In the genomic region with DNA sequence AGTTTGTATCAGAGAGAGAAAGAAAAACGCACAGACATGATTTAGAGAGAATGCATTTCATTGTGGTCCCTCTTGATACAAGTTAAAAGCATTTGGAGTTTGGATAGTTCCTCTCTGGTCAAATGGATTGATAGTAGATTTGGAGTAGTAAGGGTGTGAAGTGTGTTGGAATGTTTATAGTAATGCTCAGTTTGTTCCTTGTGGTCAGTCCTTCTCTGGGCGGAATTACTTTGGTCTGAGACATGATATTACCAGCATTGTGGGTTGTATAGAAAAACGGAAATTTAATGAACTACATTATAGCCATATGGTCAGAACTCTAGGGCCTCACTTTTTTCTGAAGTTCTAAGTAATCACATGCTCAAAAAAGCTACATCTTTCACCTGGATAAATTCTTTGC, we compare ENCODE assay signal across 22 cellular contexts.
DNase-seq lines count a peak whose midpoint lies in the region; ATAC-seq, FAIRE-seq and TF ChIP-seq lines count a peak whose summit lies in the region.
"Had no signal": no experiment of that assay in that cellular context is flagged by ENCODE, and none has a peak within 500 bp of the region (broad histone marks: within the 10 kb centered on the region; RNA-seq: fewer than 3 reads in every experiment).

No MANE protein-coding gene starts in this region.

- H3K27me3 ChIP-seq in astrocyte (ENCODE audit: insufficient read depth, low read length) = peaks cover 36% of the 10 kb centered on the region
- no peaks in the 10 kb centered on the region for H3K27me3 ChIP-seq in muscle layer of duodenum (ENCODE audit: low read depth, low read length)
- H3K27me3 ChIP-seq in ovary = no peaks in the 10 kb centered on the region
- H3K27me3 ChIP-seq: right atrium auricular region, SJSA1, tibial artery had no signal

- H2AFZ ChIP-seq in astrocyte (ENCODE audit: low read depth, low read length) = no peak overlapping the region

- POLR2A ChIA-PET in HEK293 (lab: Yijun Ruan, JAX) = no interaction called here

- H3K27ac Mint-ChIP-seq in astrocyte (ENCODE audit: unreplicated experiment) = no peak overlapping the region
- H3K27ac Mint-ChIP-seq in type B pancreatic cell = no peak overlapping the region
- no peak overlapping the region for H3K27ac Mint-ChIP-seq in activated T-helper 1 cell treated with anti-CD3 and anti-CD28 coated beads, Interleukin-12 subunit alpha, Interleukin-12 subunit beta, Interleukin-2, Interleukin-4 antibody, amounts not matched to agents 30 ng/mL and 10 ng/mL and 1 ng/mL, durations not matched to agents 14 hours and 24 hours and 36 hours
- H3K27ac Mint-ChIP-seq: activated naive CD4-positive, alpha-beta T cell treated with anti-CD3 and anti-CD28 coated beads, Interleukin-2, amount 10 ng/mL, durations not matched to agents 7 days and 5 days; CD4-positive, alpha-beta memory T cell; H9 had no signal

- peak; percentile 20 for DNase-seq in astrocyte (ENCODE audit: low read depth)
- DNase-seq in type B pancreatic cell (ENCODE audit: extremely low spot score, unreplicated experiment) = no peak
- DNase-seq in activated T-helper 1 cell treated with anti-CD3 and anti-CD28 coated beads, Interleukin-12 subunit alpha, Interleukin-12 subunit beta, Interleukin-2, Interleukin-4 antibody, amounts not matched to agents 30 ng/mL and 10 ng/mL and 1 ng/mL, durations not matched to agents 14 hours and 24 hours and 36 hours (ENCODE audit: low spot score) = no peak
- no peak for DNase-seq in ovary
- DNase-seq: activated CD4-positive, alpha-beta T cell treated with anti-CD3 and anti-CD28 coated beads for 4 hours; activated naive CD4-positive, alpha-beta T cell treated with anti-CD3 and anti-CD28 coated beads, Interleukin-2, amount 10 ng/mL, durations not matched to agents 7 days and 5 days; activated T-cell treated with anti-CD3 and anti-CD28 coated beads, Interleukin-2, amount 50 U/mL, for 48 hours; CD4-positive, alpha-beta memory T cell; DMS79; H9; KG1; NCI-H510A treated with DMSO at 0.1 percent for 48 hours; stimulated activated CD4-positive, alpha-beta T cell treated with anti-CD3 and anti-CD28 coated beads, Interleukin-4, amount 100 ng/mL, for 4 hours; stimulated activated naive CD8-positive, alpha-beta T cell treated with anti-CD3 and anti-CD28 coated beads, Interleukin-15, Interleukin-2, amounts not matched to agents 100 U/mL and 50 U/mL, for 24 hours; T-helper 1 cell; tibial artery had no signal

- H3K36me3 ChIP-seq in HEK293 (ENCODE audit: control insufficient read depth in 2 of 2, insufficient read depth in 1 of 2, low read length in 2 of 2) (no peaks in the 10 kb centered on the region), astrocyte (ENCODE audit: insufficient read depth, low read length) (no peaks in the 10 kb centered on the region), muscle layer of duodenum (ENCODE audit: control insufficient read depth in 1 of 2, insufficient read depth in 2 of 2, low read length in 2 of 2) (no peaks in the 10 kb centered on the region), ovary (no peaks in the 10 kb centered on the region)
- H3K36me3 ChIP-seq: right atrium auricular region, tibial artery had no signal

- FAIRE-seq in astrocyte (lab: Jason Lieb, UNC) = no peak
- FAIRE-seq: endothelial cell of umbilical vein had no signal

- CTCF ChIA-PET in HEK293 (lab: Yijun Ruan, JAX) = interaction anchor here (0.8 kb wide), 1 partner anchor 36 kb away, joined by 3 read pairs; no protein-coding TSS in a partner anchor

- H3K36me3 Mint-ChIP-seq in astrocyte (ENCODE audit: low read depth, unreplicated experiment) (no peaks in the 10 kb centered on the region), type B pancreatic cell (no peaks in the 10 kb centered on the region)
- H3K36me3 Mint-ChIP-seq in activated T-helper 1 cell treated with anti-CD3 and anti-CD28 coated beads, Interleukin-12 subunit alpha, Interleukin-12 subunit beta, Interleukin-2, Interleukin-4 antibody, amounts not matched to agents 30 ng/mL and 10 ng/mL and 1 ng/mL, durations not matched to agents 14 hours and 24 hours and 36 hours (ENCODE audit: low read depth) = peaks cover 1% of the 10 kb centered on the region
- H3K36me3 Mint-ChIP-seq: activated naive CD4-positive, alpha-beta T cell treated with anti-CD3 and anti-CD28 coated beads, Interleukin-2, amount 10 ng/mL, durations not matched to agents 7 days and 5 days; CD4-positive, alpha-beta memory T cell had no signal

- intact Hi-C loops in activated T-helper 1 cell treated with anti-CD3 and anti-CD28 coated beads, Interleukin-12 subunit alpha, Interleukin-12 subunit beta, Interleukin-2, Interleukin-4 antibody, amounts not matched to agents 30 ng/mL and 10 ng/mL and 1 ng/mL, durations not matched to agents 14 hours and 24 hours and 36 hours (cut with micrococcal nuclease) = loop anchor here (5.0 to 10.0 kb wide), 2 partner anchors 178 to 505 kb away; partner anchors contain the start of gene AGAP1
- intact Hi-C loops in ovary (cut with DNase I) = loop anchor here in 1 of 4 donors (5.0 kb wide), 1 partner anchor 75 kb away; no protein-coding TSS in a partner anchor

- no peak for TF ChIP-seq EP300 in ovary (IDR thresholded peaks at IDR 0.05)

- peaks cover 9% of the 10 kb centered on the region for H3K79me2 ChIP-seq in astrocyte (ENCODE audit: insufficient read depth, low read length)

- no peaks in the 10 kb centered on the region for H3K9me3 Mint-ChIP-seq in astrocyte (ENCODE audit: unreplicated experiment)
- no peaks in the 10 kb centered on the region for H3K9me3 Mint-ChIP-seq in type B pancreatic cell
- H3K9me3 Mint-ChIP-seq in activated T-helper 1 cell treated with anti-CD3 and anti-CD28 coated beads, Interleukin-12 subunit alpha, Interleukin-12 subunit beta, Interleukin-2, Interleukin-4 antibody, amounts not matched to agents 30 ng/mL and 10 ng/mL and 1 ng/mL, durations not matched to agents 14 hours and 24 hours and 36 hours = no peaks in the 10 kb centered on the region
- H3K9me3 Mint-ChIP-seq: activated naive CD4-positive, alpha-beta T cell treated with anti-CD3 and anti-CD28 coated beads, Interleukin-2, amount 10 ng/mL, durations not matched to agents 7 days and 5 days; H9 had no signal

- 85 to 91% (median 90%) methylated on average over 3 of the region's 3 CpGs for WGBS in ovary, 3 donors

- H3K4me1 Mint-ChIP-seq in astrocyte (ENCODE audit: low read depth, unreplicated experiment) (peaks cover 40% of the 10 kb centered on the region), type B pancreatic cell (ENCODE audit: unreplicated experiment) (peaks cover 28% of the 10 kb centered on the region)
- no peaks in the 10 kb centered on the region for H3K4me1 Mint-ChIP-seq in activated T-helper 1 cell treated with anti-CD3 and anti-CD28 coated beads, Interleukin-12 subunit alpha, Interleukin-12 subunit beta, Interleukin-2, Interleukin-4 antibody, amounts not matched to agents 30 ng/mL and 10 ng/mL and 1 ng/mL, durations not matched to agents 14 hours and 24 hours and 36 hours (ENCODE audit: low read depth)

- peaks cover 7% of the 10 kb centered on the region for H3K4me1 ChIP-seq in HEK293 (ENCODE audit: control insufficient read depth, insufficient read depth, low read length)
- no peaks in the 10 kb centered on the region for H3K4me1 ChIP-seq in astrocyte (ENCODE audit: insufficient read depth, low read length)
- peaks cover 0 to 34% of the 10 kb centered on the region in 2 donors for H3K4me1 ChIP-seq in muscle layer of duodenum (ENCODE audit: control insufficient read depth in 1 of 2, insufficient read depth in 2 of 2, low read length in 2 of 2)
- H3K4me1 ChIP-seq in ovary (ENCODE audit: insufficient read depth) = peaks cover 5% of the 10 kb centered on the region

- no peak for TF ChIP-seq CTCF in HEK293 (tag by site-specific recombination; IDR thresholded peaks at IDR 0.05)
- no peak for TF ChIP-seq CTCF in astrocyte (IDR thresholded peaks at IDR 0.05; ENCODE audit: insufficient read depth, low read depth, low read length)
- TF ChIP-seq CTCF in type B pancreatic cell (conservative IDR thresholded peaks at IDR 0.05) = no peak
- no peak for TF ChIP-seq CTCF in ovary (IDR thresholded peaks at IDR 0.05)

- peaks cover 87% of the 10 kb centered on the region for H4K20me1 ChIP-seq in astrocyte (ENCODE audit: insufficient read depth, low read length)

- no peak overlapping the region for H3K4me3 ChIP-seq in HEK293 (ENCODE audit: low read depth, low read length)
- H3K4me3 ChIP-seq in astrocyte (ENCODE audit: insufficient read depth, low read depth, low read length) = no peak overlapping the region
- peak overlapping the region; percentile 8 to 69 for H3K4me3 ChIP-seq in muscle layer of duodenum (ENCODE audit: low read depth in 1 of 2, low read length in 2 of 2)
- H3K4me3 ChIP-seq in ovary = no peak overlapping the region
- H3K4me3 ChIP-seq: SJSA1, tibial artery had no signal

- no peak for TF ChIP-seq POLR2A in ovary (IDR thresholded peaks at IDR 0.05)

- no peak for ATAC-seq in GM21360 (IDR thresholded peaks at IDR 0.05; ENCODE audit: unreplicated experiment)
- ATAC-seq: stimulated activated naive CD8-positive, alpha-beta T cell treated with anti-CD3 and anti-CD28 coated beads, Interleukin-15, Interleukin-2, amounts not matched to agents 100 U/mL and 50 U/mL, for 24 hours had no signal

- H3K9ac ChIP-seq in astrocyte (ENCODE audit: low read length) = no peak overlapping the region

- no peaks in the 10 kb centered on the region for H3K27me3 Mint-ChIP-seq in astrocyte (ENCODE audit: low read depth, unreplicated experiment)
- peaks cover 20% of the 10 kb centered on the region for H3K27me3 Mint-ChIP-seq in type B pancreatic cell
- H3K27me3 Mint-ChIP-seq in activated T-helper 1 cell treated with anti-CD3 and anti-CD28 coated beads, Interleukin-12 subunit alpha, Interleukin-12 subunit beta, Interleukin-2, Interleukin-4 antibody, amounts not matched to agents 30 ng/mL and 10 ng/mL and 1 ng/mL, durations not matched to agents 14 hours and 24 hours and 36 hours (ENCODE audit: insufficient read depth) = peaks cover 44% of the 10 kb centered on the region

- H3K4me3 Mint-ChIP-seq in astrocyte (ENCODE audit: unreplicated experiment) (peak overlapping the region; percentile 82), type B pancreatic cell (peak overlapping the region; percentile 89)
- H3K4me3 Mint-ChIP-seq in activated T-helper 1 cell treated with anti-CD3 and anti-CD28 coated beads, Interleukin-12 subunit alpha, Interleukin-12 subunit beta, Interleukin-2, Interleukin-4 antibody, amounts not matched to agents 30 ng/mL and 10 ng/mL and 1 ng/mL, durations not matched to agents 14 hours and 24 hours and 36 hours = no peak overlapping the region
- H3K4me3 Mint-ChIP-seq: activated naive CD4-positive, alpha-beta T cell treated with anti-CD3 and anti-CD28 coated beads, Interleukin-2, amount 10 ng/mL, durations not matched to agents 7 days and 5 days had no signal

- no peak overlapping the region for H3K4me2 ChIP-seq in astrocyte (ENCODE audit: low read length)

- no peaks in the 10 kb centered on the region for H3K9me3 ChIP-seq in HEK293 (ENCODE audit: control insufficient read depth, insufficient read depth, low read depth, low read length)
- H3K9me3 ChIP-seq in astrocyte (ENCODE audit: insufficient read depth, low read depth, low read length) = no peaks in the 10 kb centered on the region
- H3K9me3 ChIP-seq in muscle layer of duodenum (ENCODE audit: control insufficient read depth in 1 of 2, low read length in 2 of 2) = no peaks in the 10 kb centered on the region
- no peaks in the 10 kb centered on the region for H3K9me3 ChIP-seq in ovary
- H3K9me3 ChIP-seq: right atrium auricular region, tibial artery had no signal

- H3K27ac ChIP-seq in HEK293 (ENCODE audit: extremely low read depth, low read depth, low read length) = no peak overlapping the region
- no peak overlapping the region for H3K27ac ChIP-seq in astrocyte (ENCODE audit: low read depth, low read length)
- no peak overlapping the region for H3K27ac ChIP-seq in muscle layer of duodenum (ENCODE audit: low read length)
- no peak overlapping the region for H3K27ac ChIP-seq in ovary
- H3K27ac ChIP-seq: right atrium auricular region, SJSA1, tibial artery had no signal

Comparison
In these comparisons a context has a peak if more than half of its experiments do, and no peak if none do; other contexts are left out.
1. H3K4me3 ChIP-seq: peak in muscle layer of duodenum (2 of 2); none in HEK293 (single experiment), astrocyte (single experiment) and ovary (single experiment).